In the genomic region with DNA sequence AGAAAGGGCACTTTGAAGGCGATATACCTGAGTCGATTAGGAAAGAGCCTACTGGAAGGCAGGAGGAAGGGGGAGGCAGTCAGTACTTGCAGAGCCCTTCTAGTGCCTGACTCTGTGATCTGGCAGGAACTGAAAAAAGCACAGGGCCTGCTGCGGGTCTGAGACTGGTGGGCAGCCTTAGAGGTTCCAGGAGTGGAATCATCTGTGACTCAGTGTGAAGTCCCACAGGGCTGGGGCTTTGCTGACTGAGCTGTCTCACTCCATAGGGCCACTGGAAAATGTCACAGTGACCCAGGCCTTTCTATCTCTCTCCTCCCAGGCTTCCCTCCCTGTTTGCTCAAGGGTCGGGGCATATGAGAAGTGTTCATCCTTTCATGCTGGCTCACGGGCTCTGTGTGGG, we compare ENCODE assay signal across 12 cellular contexts. TPM values are rescaled to one million over a fixed set of nuclear protein-coding genes. Genes with fewer than 3 reads are reported as not detected.
A peak's percentile ranks its signal among the peaks of the same experiment; 100 is the strongest.
DNase-seq lines count a peak whose midpoint lies in the region; ATAC-seq, FAIRE-seq and TF ChIP-seq lines count a peak whose summit lies in the region.
"Had no signal": no experiment of that assay in that cellular context is flagged by ENCODE, and none has a peak within 500 bp of the region (broad histone marks: within the 10 kb centered on the region; RNA-seq: fewer than 3 reads in every experiment).

No MANE protein-coding gene starts in this region.

- intact Hi-C loops in activated CD4-positive, alpha-beta T cell treated with anti-CD3 and anti-CD28 coated beads, Interleukin-2, amount 10 ng/mL, durations not matched to agents 24 days and 14 days (cut with micrococcal nuclease): no loop called here

- H3K4me3 Mint-ChIP-seq in activated CD4-positive, alpha-beta T cell treated with anti-CD3 and anti-CD28 coated beads, Interleukin-2, amount 10 ng/mL, durations not matched to agents 24 days and 14 days: no peak overlapping the region
- no peak overlapping the region for H3K4me3 Mint-ChIP-seq in chondrocyte (ENCODE audit: unreplicated experiment)
- no peak overlapping the region for H3K4me3 Mint-ChIP-seq in stimulated activated memory B cell treated with anti-CD40 and anti-IgM and Interleukin-4, amounts not matched to agents 10 μg/mL and 1 μg/mL and 100 μg/mL, for 72 hours
- H3K4me3 Mint-ChIP-seq: neural crest cell had no signal

- peak; percentile 55 for ATAC-seq in HG03103 (IDR thresholded peaks at IDR 0.05; ENCODE audit: low read depth, unreplicated experiment)
- ATAC-seq in stimulated activated memory B cell treated with anti-CD40 and anti-IgM and Interleukin-4, amounts not matched to agents 10 μg/mL and 1 μg/mL and 100 μg/mL, for 72 hours: peak; percentile 78
- no peak for ATAC-seq in GM21528 (IDR thresholded peaks at IDR 0.05; ENCODE audit: low FRiP score, unreplicated experiment)
- ATAC-seq: Panc1 had no signal

- no peak for FAIRE-seq in H54 (lab: Jason Lieb, UNC)

- no peak for TF ChIP-seq POLR2A in H54 (IDR thresholded peaks at IDR 0.05; ENCODE audit: low read depth, low read length)

- TF ChIP-seq CTCF in chondrocyte (IDR thresholded peaks at IDR 0.05): no peak

- DNase-seq in activated CD4-positive, alpha-beta T cell treated with anti-CD3 and anti-CD28 coated beads, Interleukin-2, amount 10 ng/mL, durations not matched to agents 24 days and 14 days: no peak
- DNase-seq in activated CD4-positive, alpha-beta T cell treated with anti-CD3 and anti-CD28 coated beads for 4 hours: no peak
- DNase-seq in chondrocyte (ENCODE audit: low spot score): no peak
- DNase-seq in GDM1 (lab: John Stamatoyannopoulos, UW): no peak
- no peak for DNase-seq in H54 (ENCODE audit: insufficient read length, low spot score)
- DNase-seq: activated CD4-positive, alpha-beta T cell treated with anti-CD3 and anti-CD28 coated beads, Interleukin-2, amount 50 U/mL, for 1 hour; NCI-H1930 had no signal

- H3K27ac Mint-ChIP-seq in activated CD4-positive, alpha-beta T cell treated with anti-CD3 and anti-CD28 coated beads, Interleukin-2, amount 10 ng/mL, durations not matched to agents 24 days and 14 days: peak overlapping the region; percentile 34
- H3K27ac Mint-ChIP-seq in chondrocyte (ENCODE audit: unreplicated experiment): peak overlapping the region; percentile 87
- H3K27ac Mint-ChIP-seq in stimulated activated memory B cell treated with anti-CD40 and anti-IgM and Interleukin-4, amounts not matched to agents 10 μg/mL and 1 μg/mL and 100 μg/mL, for 72 hours: peak overlapping the region; percentile 66

- H3K27me3 Mint-ChIP-seq in activated CD4-positive, alpha-beta T cell treated with anti-CD3 and anti-CD28 coated beads, Interleukin-2, amount 10 ng/mL, durations not matched to agents 24 days and 14 days: no peaks in the 10 kb centered on the region
- H3K27me3 Mint-ChIP-seq in chondrocyte (ENCODE audit: low read depth): no peaks in the 10 kb centered on the region
- H3K27me3 Mint-ChIP-seq in stimulated activated memory B cell treated with anti-CD40 and anti-IgM and Interleukin-4, amounts not matched to agents 10 μg/mL and 1 μg/mL and 100 μg/mL, for 72 hours: no peaks in the 10 kb centered on the region

- peaks cover 11% of the 10 kb centered on the region for H3K36me3 Mint-ChIP-seq in activated CD4-positive, alpha-beta T cell treated with anti-CD3 and anti-CD28 coated beads, Interleukin-2, amount 10 ng/mL, durations not matched to agents 24 days and 14 days (ENCODE audit: low read depth)
- H3K36me3 Mint-ChIP-seq in chondrocyte (ENCODE audit: low read depth): peaks cover 2% of the 10 kb centered on the region
- H3K36me3 Mint-ChIP-seq in stimulated activated memory B cell treated with anti-CD40 and anti-IgM and Interleukin-4, amounts not matched to agents 10 μg/mL and 1 μg/mL and 100 μg/mL, for 72 hours: peaks cover 54% of the 10 kb centered on the region

- no peaks in the 10 kb centered on the region for H3K9me3 Mint-ChIP-seq in activated CD4-positive, alpha-beta T cell treated with anti-CD3 and anti-CD28 coated beads, Interleukin-2, amount 10 ng/mL, durations not matched to agents 24 days and 14 days
- no peaks in the 10 kb centered on the region for H3K9me3 Mint-ChIP-seq in chondrocyte (ENCODE audit: low read depth)
- H3K9me3 Mint-ChIP-seq in stimulated activated memory B cell treated with anti-CD40 and anti-IgM and Interleukin-4, amounts not matched to agents 10 μg/mL and 1 μg/mL and 100 μg/mL, for 72 hours: no peaks in the 10 kb centered on the region
- H3K9me3 Mint-ChIP-seq: neural crest cell had no signal

- H3K4me1 Mint-ChIP-seq in activated CD4-positive, alpha-beta T cell treated with anti-CD3 and anti-CD28 coated beads, Interleukin-2, amount 10 ng/mL, durations not matched to agents 24 days and 14 days: peaks cover 24% of the 10 kb centered on the region
- H3K4me1 Mint-ChIP-seq in chondrocyte (ENCODE audit: low read depth): peaks cover 73% of the 10 kb centered on the region
- H3K4me1 Mint-ChIP-seq in stimulated activated memory B cell treated with anti-CD40 and anti-IgM and Interleukin-4, amounts not matched to agents 10 μg/mL and 1 μg/mL and 100 μg/mL, for 72 hours: peaks cover 20% of the 10 kb centered on the region

RNA-seq across cellular contexts. Expression of a gene that starts 47.1 kb away (rescaled TPM):
- 92.8 and 93.1 TPM in 2 replicates for total RNA-seq in activated CD4-positive, alpha-beta T cell treated with anti-CD3 and anti-CD28 coated beads, Interleukin-2, amount 10 ng/mL, durations not matched to agents 24 days and 14 days
- total RNA-seq in chondrocyte: 95.8 to 103 TPM (median 98.3 TPM) in 3 replicates

Comparison
In these comparisons a context has a peak if more than half of its experiments do, and no peak if none do; other contexts are left out.
1. H3K27ac Mint-ChIP-seq: peak in every context shown above with its lines; median percentile 87 in chondrocyte; 66 in stimulated activated memory B cell treated with anti-CD40 and anti-IgM and Interleukin-4, amounts not matched to agents 10 μg/mL and 1 μg/mL and 100 μg/mL, for 72 hours; 34 in activated CD4-positive, alpha-beta T cell treated with anti-CD3 and anti-CD28 coated beads, Interleukin-2, amount 10 ng/mL, durations not matched to agents 24 days and 14 days.